ENCODE assay signal across 1 cellular context in the genomic region with DNA sequence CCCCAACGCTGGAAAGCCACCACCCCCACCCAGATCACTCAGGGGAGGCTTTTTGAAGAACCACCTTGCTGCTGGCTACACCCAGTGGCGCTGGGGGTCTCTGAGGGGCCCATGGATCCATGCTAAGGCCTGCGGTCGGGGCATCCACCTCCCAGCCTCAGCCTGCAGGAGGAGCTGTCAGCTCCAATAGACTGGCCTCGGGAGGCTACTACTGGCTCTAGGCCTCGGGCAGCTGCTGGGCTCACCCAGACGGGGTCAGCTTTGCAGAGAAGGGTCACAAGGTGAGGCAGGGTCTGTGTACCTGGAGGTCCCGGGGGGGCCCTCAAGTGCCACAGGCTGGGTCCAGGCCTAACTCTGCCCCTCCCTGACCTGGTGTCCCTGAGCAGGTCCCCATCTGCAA.
TF ChIP-seq lines count a peak whose summit lies in the region.

No MANE protein-coding gene starts in this region.

TF ChIP-seq in HCT116, 20 proteins besides CTCF, POLR2A, EP300 and RAD21:
- TF ChIP-seq SP1 (IDR thresholded peaks at IDR 0.05; ENCODE audit: low read depth) (no peak), TCF7L2 (IDR thresholded peaks at IDR 0.05; ENCODE audit: borderline replicate concordance, extremely low read depth, insufficient read depth, insufficient read length) (no peak), YY1 (IDR thresholded peaks at IDR 0.05; ENCODE audit: extremely low read depth, insufficient replicate concordance, low read depth, low read length) (no peak), POLR2AphosphoS5 (IDR thresholded peaks at IDR 0.05; ENCODE audit: low read depth, low read length) (no peak), SRF (IDR thresholded peaks at IDR 0.05; ENCODE audit: low read depth) (no peak), ZNF274 (IDR thresholded peaks at IDR 0.05; ENCODE audit: low read depth, low read length) (no peak), ZFX (IDR thresholded peaks at IDR 0.05) (no peak), ELF1 (IDR thresholded peaks at IDR 0.05; ENCODE audit: borderline replicate concordance, low read depth) (no peak), REST (IDR thresholded peaks at IDR 0.05; ENCODE audit: low read depth) (no peak), EGR1 (IDR thresholded peaks at IDR 0.05; ENCODE audit: low read depth) (no peak), EZH2phosphoT487 (IDR thresholded peaks at IDR 0.05; ENCODE audit: borderline replicate concordance) (no peak), CEBPB (IDR thresholded peaks at IDR 0.05; ENCODE audit: low read depth) (no peak), EZH2 (IDR thresholded peaks at IDR 0.05) (no peak), MAX (IDR thresholded peaks at IDR 0.05) (no peak), SIN3A (IDR thresholded peaks at IDR 0.05; ENCODE audit: low read depth) (no peak), ATF3 (IDR thresholded peaks at IDR 0.05) (no peak), FOSL1 (IDR thresholded peaks at IDR 0.05; ENCODE audit: low read depth) (no peak), CBX3 (IDR thresholded peaks at IDR 0.05; ENCODE audit: low read depth) (no peak), ZBTB33 (IDR thresholded peaks at IDR 0.05; ENCODE audit: extremely low read depth, insufficient replicate concordance, low read length) (no peak), JUND (IDR thresholded peaks at IDR 0.05) (no peak)
